In the genomic region with DNA sequence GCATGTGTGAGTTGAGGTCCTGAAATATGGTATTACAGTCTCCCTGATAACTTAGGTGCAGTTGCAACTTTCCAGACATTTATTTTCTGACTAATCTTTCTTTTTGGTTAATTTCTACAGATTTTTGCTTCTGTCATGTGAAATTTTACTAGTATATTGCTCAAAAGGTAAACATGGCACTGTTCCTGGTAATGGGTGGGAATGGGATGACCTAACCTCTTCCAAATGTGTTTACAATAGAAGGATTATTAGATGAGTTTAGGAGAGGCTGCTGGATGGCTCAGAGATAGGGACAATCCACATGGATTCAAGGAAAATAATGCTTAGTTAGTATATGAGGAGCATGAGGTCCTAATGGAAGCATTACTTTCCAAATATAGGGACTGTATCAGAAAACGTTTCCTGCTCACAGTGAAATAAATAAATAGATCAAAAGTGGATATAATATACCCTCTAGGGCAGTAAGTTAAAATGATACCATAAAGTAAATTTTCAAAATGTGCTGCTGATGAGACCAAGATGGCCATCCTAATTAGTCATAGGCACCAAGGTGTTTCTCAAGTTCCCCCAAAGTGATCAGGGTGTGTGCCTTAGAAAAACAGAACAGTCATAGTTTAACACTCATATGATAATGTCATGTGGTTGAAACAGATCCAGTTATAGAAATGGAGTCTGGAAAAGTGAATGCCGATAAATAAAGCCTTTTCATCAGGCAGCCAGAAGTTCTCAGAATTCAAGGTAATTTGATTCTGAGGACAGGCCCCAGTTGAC, we compare ENCODE assay signal across 10 cellular contexts.
A peak's percentile ranks its signal among the peaks of the same experiment; 100 is the strongest.
DNase-seq lines count a peak whose midpoint lies in the region; ATAC-seq, FAIRE-seq and TF ChIP-seq lines count a peak whose summit lies in the region.
"Had no signal": no experiment of that assay in that cellular context is flagged by ENCODE, and none has a peak within 500 bp of the region (broad histone marks: within the 10 kb centered on the region; RNA-seq: fewer than 3 reads in every experiment).

No MANE protein-coding gene starts in this region.

- POLR2A ChIA-PET in SK-N-SH (lab: Yijun Ruan, JAX), result no interaction called here

- TF ChIP-seq EP300 in SK-N-SH (IDR thresholded peaks at IDR 0.05; ENCODE audit: borderline replicate concordance in 1 of 2, low read depth in 1 of 2, low read length in 1 of 2), result no peak

- no peaks in the 10 kb centered on the region for H3F3A ChIP-seq in SK-N-SH (replicated peaks; ENCODE audit: insufficient read depth)

- H3K4me2 ChIP-seq in SK-N-SH (no peak overlapping the region), fibroblast of lung (ENCODE audit: extremely low read depth, insufficient read depth, low read length) (no peak overlapping the region)

- no peak for FAIRE-seq in RCC 7860 (lab: Jason Lieb, UNC)

- no peak overlapping the region for H3K4me3 ChIP-seq in SK-N-SH (ENCODE audit: low read depth in 2 of 2, low read length in 1 of 2)
- H3K4me3 ChIP-seq in fibroblast of lung (replicated peaks in 1 of 4; ENCODE audit: control extremely low read depth in 1 of 4, insufficient read depth in 1 of 4, low read depth in 3 of 4, low read length in 4 of 4), result no peak overlapping the region

- no peaks in the 10 kb centered on the region for H3K9me2 ChIP-seq in SK-N-SH

- CTCF ChIA-PET in SK-N-SH (lab: Yijun Ruan, JAX), result no interaction called here

- no peaks in the 10 kb centered on the region for H3K36me3 ChIP-seq in SK-N-SH (replicated peaks in 1 of 2; ENCODE audit: control insufficient read depth in 1 of 2, insufficient read depth in 2 of 2, low read length in 1 of 2)
- no peaks in the 10 kb centered on the region for H3K36me3 ChIP-seq in fibroblast of lung (ENCODE audit: control insufficient read depth, insufficient read depth, low read length)

- ATAC-seq in SK-N-SH treated with all-trans-retinoic acid at 6 μM for 48 hours, result no peak

- H3K9ac ChIP-seq in SK-N-SH (no peak overlapping the region), fibroblast of lung (ENCODE audit: insufficient read depth, low read length) (no peak overlapping the region)

- H3K27me3 ChIP-seq in SK-N-SH (ENCODE audit: insufficient read depth), result no peaks in the 10 kb centered on the region; the same call in none of the 2 replicates
- H3K27me3 ChIP-seq in fibroblast of lung (ENCODE audit: control insufficient read depth, insufficient read depth, low read length), result no peaks in the 10 kb centered on the region

- DNase-seq in SK-N-SH, result no peak
- peak; percentile 12 for DNase-seq in NAMALWA (ENCODE audit: low spot score)
- peak; percentile 74 to 94 for DNase-seq in fibroblast of lung (ENCODE audit: low read depth in 2 of 2)
- DNase-seq in stromal cell of bone marrow (ENCODE audit: low read depth), result peak; percentile 83
- no peak for DNase-seq in DMS114 treated with DMSO at 0.1 percent for 48 hours (lab: John Stamatoyannopoulos, UW; ENCODE audit: unreplicated experiment)
- DNase-seq in RCC 7860 (ENCODE audit: low spot score), result no peak
- DNase-seq in mesenteric fat pad (ENCODE audit: low spot score), result no peak
- DNase-seq: activated CD8-positive, alpha-beta memory T cell treated with anti-CD3 and anti-CD28 coated beads, Interleukin-2, amount 50 U/mL, for 48 hours; NCI-H1694 had no signal

- H3K4me1 ChIP-seq in SK-N-SH (ENCODE audit: control insufficient read depth in 1 of 2, insufficient read depth in 2 of 2, low read depth in 1 of 2, low read length in 1 of 2) (0 out of 4 replicates have a peak, but pooled peaks cover 0 to 4% of the 10 kb centered on the region in 2 experiments), fibroblast of lung (ENCODE audit: control insufficient read depth, extremely low read depth, insufficient read depth, low read length) (peaks cover 2% of the 10 kb centered on the region)

- no peak for TF ChIP-seq RAD21 in SK-N-SH (IDR thresholded peaks at IDR 0.05; ENCODE audit: low read length)

- H3K27ac ChIP-seq in SK-N-SH (ENCODE audit: low read depth in 2 of 2, low read length in 1 of 2) (peak overlapping the region in 1 of 2 experiments; percentile 2; a peak in 1 of 4 replicates), fibroblast of lung (ENCODE audit: insufficient read depth, low read length) (no peak overlapping the region)

- WGBS in SK-N-SH (ENCODE audit: low lambda C conversion rate), result 17% methylated on average over 2 of the region's 2 CpGs

- no peak for TF ChIP-seq CTCF in SK-N-SH (IDR thresholded peaks at IDR 0.05)
- TF ChIP-seq CTCF in fibroblast of lung (conservative IDR thresholded peaks at IDR 0.05 in 1 of 2, IDR thresholded peaks at IDR 0.05 in 1 of 2; ENCODE audit: low read depth in 1 of 2, low read length in 2 of 2), result no peak

- H3K9me3 ChIP-seq in SK-N-SH (no peaks in the 10 kb centered on the region), fibroblast of lung (ENCODE audit: control insufficient read depth, insufficient read depth, low read depth, low read length) (no peaks in the 10 kb centered on the region)

- no peaks in the 10 kb centered on the region for H4K20me1 ChIP-seq in SK-N-SH (ENCODE audit: insufficient read depth)
- no peaks in the 10 kb centered on the region for H4K20me1 ChIP-seq in fibroblast of lung (ENCODE audit: control insufficient read depth, extremely low read depth, insufficient read depth, low read length)

- H3K79me2 ChIP-seq in SK-N-SH (ENCODE audit: insufficient read depth), result no peaks in the 10 kb centered on the region
- no peaks in the 10 kb centered on the region for H3K79me2 ChIP-seq in fibroblast of lung (ENCODE audit: control insufficient read depth, insufficient read depth, low read length)

- H2AFZ ChIP-seq in SK-N-SH (ENCODE audit: low read depth) (peak overlapping the region; percentile 67; the same call in 1 of the 2 replicates), fibroblast of lung (ENCODE audit: low read length) (no peak overlapping the region)

TF ChIP-seq in SK-N-SH, 30 proteins besides CTCF, POLR2A, EP300 and RAD21 (continues in another document):
- TF ChIP-seq GABPA (IDR thresholded peaks at IDR 0.05; ENCODE audit: low read depth) (no peak), ELF1 (IDR thresholded peaks at IDR 0.05) (no peak), MXI1 (IDR thresholded peaks at IDR 0.05; ENCODE audit: low read depth, low read length) (no peak), MEF2A (IDR thresholded peaks at IDR 0.05; ENCODE audit: borderline replicate concordance, low read depth) (no peak), NRF1 (IDR thresholded peaks at IDR 0.05; ENCODE audit: low read depth, low read length) (no peak), POLR2AphosphoS5 (IDR thresholded peaks at IDR 0.05; ENCODE audit: low read depth, low read length) (no peak), YY1 (IDR thresholded peaks at IDR 0.05; ENCODE audit: low read depth) (no peak), RCOR1 (IDR thresholded peaks at IDR 0.05; ENCODE audit: low read length) (no peak)
- TF ChIP-seq, protein P1, sequence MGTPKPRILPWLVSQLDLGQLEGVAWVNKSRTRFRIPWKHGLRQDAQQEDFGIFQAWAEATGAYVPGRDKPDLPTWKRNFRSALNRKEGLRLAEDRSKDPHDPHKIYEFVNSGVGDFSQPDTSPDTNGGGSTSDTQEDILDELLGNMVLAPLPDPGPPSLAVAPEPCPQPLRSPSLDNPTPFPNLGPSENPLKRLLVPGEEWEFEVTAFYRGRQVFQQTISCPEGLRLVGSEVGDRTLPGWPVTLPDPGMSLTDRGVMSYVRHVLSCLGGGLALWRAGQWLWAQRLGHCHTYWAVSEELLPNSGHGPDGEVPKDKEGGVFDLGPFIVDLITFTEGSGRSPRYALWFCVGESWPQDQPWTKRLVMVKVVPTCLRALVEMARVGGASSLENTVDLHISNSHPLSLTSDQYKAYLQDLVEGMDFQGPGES (IDR thresholded peaks at IDR 0.05; ENCODE audit: low read depth, low read length), result no peak
- TF ChIP-seq, protein P2, sequence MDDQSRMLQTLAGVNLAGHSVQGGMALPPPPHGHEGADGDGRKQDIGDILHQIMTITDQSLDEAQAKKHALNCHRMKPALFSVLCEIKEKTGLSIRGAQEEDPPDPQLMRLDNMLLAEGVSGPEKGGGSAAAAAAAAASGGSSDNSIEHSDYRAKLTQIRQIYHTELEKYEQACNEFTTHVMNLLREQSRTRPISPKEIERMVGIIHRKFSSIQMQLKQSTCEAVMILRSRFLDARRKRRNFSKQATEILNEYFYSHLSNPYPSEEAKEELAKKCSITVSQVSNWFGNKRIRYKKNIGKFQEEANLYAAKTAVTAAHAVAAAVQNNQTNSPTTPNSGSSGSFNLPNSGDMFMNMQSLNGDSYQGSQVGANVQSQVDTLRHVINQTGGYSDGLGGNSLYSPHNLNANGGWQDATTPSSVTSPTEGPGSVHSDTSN (IDR thresholded peaks at IDR 0.05), result no peak

TF ChIP-seq in SK-N-SH treated with all-trans-retinoic acid at 6 μM for 48 hours, 23 proteins besides CTCF, POLR2A, EP300 and RAD21 (continues in another document):
- no peak for TF ChIP-seq CSDC2 (CRISPR knock-in tag; IDR thresholded peaks at IDR 0.05)
- TF ChIP-seq TOX (CRISPR knock-in tag; IDR thresholded peaks at IDR 0.05; ENCODE audit: borderline replicate concordance), result no peak
- no peak for TF ChIP-seq ZNF565 (CRISPR knock-in tag; conservative IDR thresholded peaks at IDR 0.05; ENCODE audit: low read depth)
- no peak for TF ChIP-seq ZFP3 (CRISPR knock-in tag; IDR thresholded peaks at IDR 0.05)
- TF ChIP-seq, protein P3, sequence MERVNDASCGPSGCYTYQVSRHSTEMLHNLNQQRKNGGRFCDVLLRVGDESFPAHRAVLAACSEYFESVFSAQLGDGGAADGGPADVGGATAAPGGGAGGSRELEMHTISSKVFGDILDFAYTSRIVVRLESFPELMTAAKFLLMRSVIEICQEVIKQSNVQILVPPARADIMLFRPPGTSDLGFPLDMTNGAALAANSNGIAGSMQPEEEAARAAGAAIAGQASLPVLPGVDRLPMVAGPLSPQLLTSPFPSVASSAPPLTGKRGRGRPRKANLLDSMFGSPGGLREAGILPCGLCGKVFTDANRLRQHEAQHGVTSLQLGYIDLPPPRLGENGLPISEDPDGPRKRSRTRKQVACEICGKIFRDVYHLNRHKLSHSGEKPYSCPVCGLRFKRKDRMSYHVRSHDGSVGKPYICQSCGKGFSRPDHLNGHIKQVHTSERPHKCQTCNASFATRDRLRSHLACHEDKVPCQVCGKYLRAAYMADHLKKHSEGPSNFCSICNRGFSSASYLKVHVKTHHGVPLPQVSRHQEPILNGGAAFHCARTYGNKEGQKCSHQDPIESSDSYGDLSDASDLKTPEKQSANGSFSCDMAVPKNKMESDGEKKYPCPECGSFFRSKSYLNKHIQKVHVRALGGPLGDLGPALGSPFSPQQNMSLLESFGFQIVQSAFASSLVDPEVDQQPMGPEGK (CRISPR knock-in tag; IDR thresholded peaks at IDR 0.05; ENCODE audit: borderline replicate concordance), result no peak
- TF ChIP-seq BACH2 (CRISPR knock-in tag; IDR thresholded peaks at IDR 0.05; ENCODE audit: borderline replicate concordance), result no peak

Comparison
In these comparisons a context has a peak if more than half of its experiments do, and no peak if none do; other contexts are left out.
1. DNase-seq: peak in NAMALWA (single experiment), fibroblast of lung (2 of 2) and stromal cell of bone marrow (single experiment); none in SK-N-SH (single experiment), DMS114 treated with DMSO at 0.1 percent for 48 hours (single experiment), RCC 7860 (single experiment) and mesenteric fat pad (single experiment).